Comparison of ENCODE assay signal across 23 cellular contexts in the genomic region with DNA sequence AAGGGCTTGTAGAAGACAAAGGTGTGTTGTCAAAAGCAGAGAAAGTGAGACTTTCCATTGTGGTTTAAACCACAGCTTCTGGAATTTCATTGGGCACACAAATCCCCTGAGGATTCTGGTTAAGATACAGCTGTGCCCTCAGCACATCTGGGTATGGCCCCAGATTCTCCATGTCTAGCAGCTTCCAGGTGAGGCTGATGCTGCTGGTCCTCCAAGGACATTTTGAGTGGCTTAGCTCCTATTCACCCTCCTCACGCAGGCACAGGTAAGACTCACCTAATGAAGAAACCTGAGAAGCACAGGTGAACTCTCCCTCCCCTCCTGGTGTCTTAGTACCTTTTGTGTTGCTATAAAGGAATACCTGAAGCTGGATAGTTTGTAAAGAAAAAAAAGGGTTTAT.
"Had no signal": no experiment of that assay in that cellular context is flagged by ENCODE, and none has a peak within 500 bp of the region (broad histone marks: within the 10 kb centered on the region; RNA-seq: fewer than 3 reads in every experiment).

No MANE protein-coding gene starts in this region.

- H3K36me3 Mint-ChIP-seq: mesothelial cell of epicardium had no signal

- ATAC-seq: body of pancreas, lower lobe of right lung, upper lobe of right lung had no signal

- H3K9me3 Mint-ChIP-seq: activated naive CD4-positive, alpha-beta T cell treated with anti-CD3 and anti-CD28 coated beads for 36 hours; activated T-cell treated with anti-CD3 and anti-CD28 coated beads, Interleukin-2, amount 50 U/mL, for 24 hours; endodermal cell; mesothelial cell of epicardium had no signal

- H3K4me3 ChIP-seq: body of pancreas, dorsolateral prefrontal cortex, lower lobe of right lung, stomach, upper lobe of right lung had no signal

- FAIRE-seq: colon, keratinocyte had no signal

- H3K4me1 Mint-ChIP-seq: endodermal cell, mesothelial cell of epicardium had no signal

- DNase-seq: activated CD4-positive, alpha-beta T cell treated with anti-CD3 and anti-CD28 coated beads for 1 hour; activated CD4-positive, alpha-beta T cell treated with anti-CD3 and anti-CD28 coated beads, Interleukin-2, amount 50 U/mL, for 48 hours; activated naive CD4-positive, alpha-beta T cell treated with anti-CD3 and anti-CD28 coated beads for 36 hours; activated T-cell treated with anti-CD3 and anti-CD28 coated beads, Interleukin-2, amount 50 U/mL, for 24 hours; body of pancreas; caudate nucleus; dorsolateral prefrontal cortex; endodermal cell; foreskin melanocyte; glutamatergic neuron; hippocampal formation; lower lobe of right lung; stimulated activated CD4-positive, alpha-beta T cell treated with anti-CD3 and anti-CD28 coated beads, Interleukin-12 subunit alpha, Interleukin-12 subunit beta, amount 100 ng/mL, for 4 hours; stimulated activated CD4-positive, alpha-beta T cell treated with anti-CD3 and anti-CD28 coated beads, Interleukin-2, amount 100 ng/mL, for 24 hours; stomach; T-helper 2 cell; upper lobe of right lung had no signal

- H3K27ac Mint-ChIP-seq: activated naive CD4-positive, alpha-beta T cell treated with anti-CD3 and anti-CD28 coated beads for 36 hours; endodermal cell; mesothelial cell of epicardium; progenitor cell of endocrine pancreas had no signal

- H3K36me3 ChIP-seq: lower lobe of right lung, stomach, upper lobe of right lung had no signal

- H3K9me3 ChIP-seq: body of pancreas, lower lobe of right lung, stomach, upper lobe of right lung had no signal

- H3K27me3 Mint-ChIP-seq: activated T-cell treated with anti-CD3 and anti-CD28 coated beads, Interleukin-2, amount 50 U/mL, for 24 hours had no signal

- H3K4me1 ChIP-seq: body of pancreas, lower lobe of right lung, stomach, upper lobe of right lung had no signal

- H3K27me3 ChIP-seq: body of pancreas, upper lobe of right lung had no signal

- H3K4me3 Mint-ChIP-seq: activated naive CD4-positive, alpha-beta T cell treated with anti-CD3 and anti-CD28 coated beads for 36 hours; activated T-cell treated with anti-CD3 and anti-CD28 coated beads, Interleukin-2, amount 50 U/mL, for 24 hours; endodermal cell; mesothelial cell of epicardium had no signal

- H3K27ac ChIP-seq: body of pancreas, dorsolateral prefrontal cortex, epithelial cell of prostate, lower lobe of right lung, stomach, upper lobe of right lung, VCaP had no signal
